ENCODE assay signal across 1 cellular context in genomic region chr5:19538607-19539006, GRCh38.
TF ChIP-seq lines count a peak whose summit lies in the region.

No MANE protein-coding gene starts in this region.

TF ChIP-seq in H1, 55 proteins besides CTCF, POLR2A, EP300 and RAD21 (continued from another document):
- no peak for TF ChIP-seq E2F6 (IDR thresholded peaks at IDR 0.05)
- no peak for TF ChIP-seq SAP30 (IDR thresholded peaks at IDR 0.05; ENCODE audit: insufficient read depth, insufficient replicate concordance, low read length)
- TF ChIP-seq RBBP5 (IDR thresholded peaks at IDR 0.05; ENCODE audit: borderline replicate concordance, low read depth, low read length) = no peak
- no peak for TF ChIP-seq SP4 (IDR thresholded peaks at IDR 0.05; ENCODE audit: low read length)
- no peak for TF ChIP-seq MAX (IDR thresholded peaks at IDR 0.05)
